Comparison of ENCODE assay signal across 8 cellular contexts in the genomic region with DNA sequence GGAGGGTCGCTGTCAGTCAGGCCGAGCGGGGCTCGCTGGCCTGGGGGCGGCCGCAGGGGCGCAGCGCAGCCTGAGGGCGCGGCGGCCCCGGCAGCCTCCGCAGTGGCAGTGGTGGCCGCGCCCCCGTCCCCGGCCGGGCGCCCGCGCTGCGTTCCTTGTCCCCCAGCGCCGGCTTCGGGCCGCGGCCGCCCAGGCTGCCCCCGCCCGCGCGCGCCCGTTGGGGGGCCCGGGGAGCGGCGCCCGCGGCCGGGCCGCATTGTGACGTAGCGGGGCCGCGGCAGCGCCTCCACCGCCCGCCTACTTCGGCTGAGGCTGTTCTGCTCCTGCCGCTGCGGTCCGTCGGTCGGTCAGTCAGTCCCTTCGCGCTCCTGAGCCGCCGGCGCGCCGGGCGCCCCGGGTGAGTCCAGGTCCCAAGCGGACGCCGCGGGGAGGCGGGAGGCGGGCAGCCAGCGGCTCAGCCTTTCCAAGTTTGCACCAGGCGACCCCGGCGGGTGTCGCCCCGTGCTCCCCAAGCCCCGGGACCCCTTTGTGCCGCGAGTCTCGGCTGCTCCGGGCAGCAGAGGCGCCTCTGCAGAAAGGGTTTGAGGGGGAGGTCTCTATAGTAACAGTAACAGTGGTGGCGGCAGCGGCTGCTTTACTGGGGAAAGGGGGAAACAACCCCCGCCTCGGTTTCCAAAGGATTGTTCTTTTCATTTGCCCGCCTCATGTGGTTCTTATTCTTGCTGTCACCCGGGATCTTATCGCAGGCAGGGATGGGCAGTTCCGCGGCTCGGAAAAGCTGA. TPM values are rescaled to one million over a fixed set of nuclear protein-coding genes. Genes with fewer than 3 reads are reported as not detected.
A peak's percentile ranks its signal among the peaks of the same experiment; 100 is the strongest.
DNase-seq lines count a peak whose midpoint lies in the region; ATAC-seq and TF ChIP-seq lines count a peak whose summit lies in the region.

A gene (plus strand): TSS at position 350 of the 782 bp plus-strand sequence. CDS start 78,898 bp downstream, outside the sequence.

- no peak within 1 kb of the TSS for H3K9ac ChIP-seq in neural progenitor cell

- H3K4me2 ChIP-seq in neural progenitor cell: peak within 1 kb of the TSS; percentile 94

- ATAC-seq in HG03025 (IDR thresholded peaks at IDR 0.05; ENCODE audit: low FRiP score, unreplicated experiment) (peak; percentile 63), gastroesophageal sphincter (peak; percentile 83)
- ATAC-seq in activated T-helper 17 cell treated with anti-CD3 and anti-CD28 coated beads, Interleukin-2, amount 50 U/mL, for 72 hours (replicated peaks): no peak

- no peak within 1 kb of the TSS for H3K27ac Mint-ChIP-seq in T-helper 2 cell treated with Interferon-gamma antibody and Interleukin-4, amounts not matched to agents 5 μg/mL and 100 μg/mL, for 36 hours
- H3K27ac Mint-ChIP-seq in neural progenitor cell: peak within 1 kb of the TSS; percentile 50
- H3K27ac Mint-ChIP-seq in activated T-helper 17 cell treated with anti-CD3 and anti-CD28 coated beads, Interleukin-2, amount 50 U/mL, for 72 hours: no peak within 1 kb of the TSS

- no peak for DNase-seq in T-helper 2 cell treated with Interferon-gamma antibody and Interleukin-4, amounts not matched to agents 5 μg/mL and 100 μg/mL, for 36 hours (ENCODE audit: low spot score)
- DNase-seq in T-helper 2 cell: no peak
- DNase-seq in neural progenitor cell (ENCODE audit: low spot score): peak; percentile 83
- no peak for DNase-seq in SIG-M5 treated with dmso at 0.1 percent for 504 hours (lab: John Stamatoyannopoulos, UW; ENCODE audit: unreplicated experiment)

- TF ChIP-seq POLR2A in gastroesophageal sphincter (IDR thresholded peaks at IDR 0.05): no peak

- peaks cover 4% of the 10 kb centered on the region for H3K4me1 Mint-ChIP-seq in T-helper 2 cell treated with Interferon-gamma antibody and Interleukin-4, amounts not matched to agents 5 μg/mL and 100 μg/mL, for 36 hours (ENCODE audit: low read depth)
- H3K4me1 Mint-ChIP-seq in neural progenitor cell: peaks cover 18% of the 10 kb centered on the region
- H3K4me1 Mint-ChIP-seq in activated T-helper 17 cell treated with anti-CD3 and anti-CD28 coated beads, Interleukin-2, amount 50 U/mL, for 72 hours: no peaks in the 10 kb centered on the region

- no peaks in the 10 kb centered on the region for H3K36me3 Mint-ChIP-seq in T-helper 2 cell treated with Interferon-gamma antibody and Interleukin-4, amounts not matched to agents 5 μg/mL and 100 μg/mL, for 36 hours (ENCODE audit: low read depth)
- no peaks in the 10 kb centered on the region for H3K36me3 Mint-ChIP-seq in neural progenitor cell
- no peaks in the 10 kb centered on the region for H3K36me3 Mint-ChIP-seq in activated T-helper 17 cell treated with anti-CD3 and anti-CD28 coated beads, Interleukin-2, amount 50 U/mL, for 72 hours (ENCODE audit: low read depth)

- H3K27me3 Mint-ChIP-seq in T-helper 2 cell treated with Interferon-gamma antibody and Interleukin-4, amounts not matched to agents 5 μg/mL and 100 μg/mL, for 36 hours (ENCODE audit: low read depth): peaks cover 53% of the 10 kb centered on the region
- H3K27me3 Mint-ChIP-seq in neural progenitor cell (ENCODE audit: insufficient read depth, low read depth): peaks cover 17% of the 10 kb centered on the region
- peaks cover 51% of the 10 kb centered on the region for H3K27me3 Mint-ChIP-seq in activated T-helper 17 cell treated with anti-CD3 and anti-CD28 coated beads, Interleukin-2, amount 50 U/mL, for 72 hours

- H3K27me3 ChIP-seq in gastroesophageal sphincter (peaks cover 41% of the 10 kb centered on the region), neural progenitor cell (peaks cover 52% of the 10 kb centered on the region)

- no peaks in the 10 kb centered on the region for H3K9me3 ChIP-seq in gastroesophageal sphincter
- no peaks in the 10 kb centered on the region for H3K9me3 ChIP-seq in neural progenitor cell (ENCODE audit: low read depth)

- TF ChIP-seq EP300 in gastroesophageal sphincter (IDR thresholded peaks at IDR 0.05): no peak

- H3K9me3 Mint-ChIP-seq in T-helper 2 cell treated with Interferon-gamma antibody and Interleukin-4, amounts not matched to agents 5 μg/mL and 100 μg/mL, for 36 hours: no peaks in the 10 kb centered on the region
- H3K9me3 Mint-ChIP-seq in neural progenitor cell: no peaks in the 10 kb centered on the region
- H3K9me3 Mint-ChIP-seq in activated T-helper 17 cell treated with anti-CD3 and anti-CD28 coated beads, Interleukin-2, amount 50 U/mL, for 72 hours: no peaks in the 10 kb centered on the region

- H3F3A ChIP-seq in neural progenitor cell (ENCODE audit: low read depth): peaks cover 23% of the 10 kb centered on the region

- TF ChIP-seq CTCF in WI38 (IDR thresholded peaks at IDR 0.05; ENCODE audit: low read depth, low read length) (no peak), gastroesophageal sphincter (IDR thresholded peaks at IDR 0.05) (no peak), neural progenitor cell (IDR thresholded peaks at IDR 0.05) (no peak)

- 1% methylated on average over 18 of the region's 91 CpGs; no CpG with 5 or more reads in 1 of the 2 donors for WGBS in gastroesophageal sphincter (ENCODE audit: low coverage in 1 of 2), 2 donors

- H3K4me3 Mint-ChIP-seq in T-helper 2 cell treated with Interferon-gamma antibody and Interleukin-4, amounts not matched to agents 5 μg/mL and 100 μg/mL, for 36 hours: peak within 1 kb of the TSS; percentile 12
- peak within 1 kb of the TSS; percentile 98 for H3K4me3 Mint-ChIP-seq in neural progenitor cell
- H3K4me3 Mint-ChIP-seq in activated T-helper 17 cell treated with anti-CD3 and anti-CD28 coated beads, Interleukin-2, amount 50 U/mL, for 72 hours: no peak within 1 kb of the TSS

- H3K79me2 ChIP-seq in neural progenitor cell (ENCODE audit: low read depth): no peaks in the 10 kb centered on the region

- peak within 1 kb of the TSS; percentile 85 for H3K4me3 ChIP-seq in WI38 (ENCODE audit: low read depth, low read length)
- peak within 1 kb of the TSS; percentile 49 to 63 for H3K4me3 ChIP-seq in gastroesophageal sphincter
- H3K4me3 ChIP-seq in neural progenitor cell: peak within 1 kb of the TSS; percentile 87

- peak within 1 kb of the TSS; percentile 100 for H2AFZ ChIP-seq in neural progenitor cell (replicated peaks)

- H3K27ac ChIP-seq in gastroesophageal sphincter (peak within 1 kb of the TSS in 3 of 4 donors; percentile 53 to 76 (median 63)), neural progenitor cell (no peak within 1 kb of the TSS)

- no peaks in the 10 kb centered on the region for H4K20me1 ChIP-seq in neural progenitor cell (ENCODE audit: low read depth)

- no peaks in the 10 kb centered on the region for H3K36me3 ChIP-seq in gastroesophageal sphincter
- H3K36me3 ChIP-seq in neural progenitor cell: no peaks in the 10 kb centered on the region

- peaks cover 0 to 31% (median 4%) of the 10 kb centered on the region in 3 donors for H3K4me1 ChIP-seq in gastroesophageal sphincter
- peaks cover 20% of the 10 kb centered on the region for H3K4me1 ChIP-seq in neural progenitor cell

RNA-seq across cellular contexts. Expression of the gene that starts here (rescaled TPM):
- total RNA-seq in gastroesophageal sphincter (1 to 10 TPM; 1.1 to 2.9 (median 1.9) TPM), neural progenitor cell (ENCODE audit: low replicate concordance) (4.8 and 5.4 TPM in 2 replicates)
- total RNA-seq in activated T-helper 17 cell treated with anti-CD3 and anti-CD28 coated beads, Interleukin-2, amount 50 U/mL, for 72 hours: not detected
